Comparison of ENCODE assay signal across 8 cellular contexts in the genomic region with DNA sequence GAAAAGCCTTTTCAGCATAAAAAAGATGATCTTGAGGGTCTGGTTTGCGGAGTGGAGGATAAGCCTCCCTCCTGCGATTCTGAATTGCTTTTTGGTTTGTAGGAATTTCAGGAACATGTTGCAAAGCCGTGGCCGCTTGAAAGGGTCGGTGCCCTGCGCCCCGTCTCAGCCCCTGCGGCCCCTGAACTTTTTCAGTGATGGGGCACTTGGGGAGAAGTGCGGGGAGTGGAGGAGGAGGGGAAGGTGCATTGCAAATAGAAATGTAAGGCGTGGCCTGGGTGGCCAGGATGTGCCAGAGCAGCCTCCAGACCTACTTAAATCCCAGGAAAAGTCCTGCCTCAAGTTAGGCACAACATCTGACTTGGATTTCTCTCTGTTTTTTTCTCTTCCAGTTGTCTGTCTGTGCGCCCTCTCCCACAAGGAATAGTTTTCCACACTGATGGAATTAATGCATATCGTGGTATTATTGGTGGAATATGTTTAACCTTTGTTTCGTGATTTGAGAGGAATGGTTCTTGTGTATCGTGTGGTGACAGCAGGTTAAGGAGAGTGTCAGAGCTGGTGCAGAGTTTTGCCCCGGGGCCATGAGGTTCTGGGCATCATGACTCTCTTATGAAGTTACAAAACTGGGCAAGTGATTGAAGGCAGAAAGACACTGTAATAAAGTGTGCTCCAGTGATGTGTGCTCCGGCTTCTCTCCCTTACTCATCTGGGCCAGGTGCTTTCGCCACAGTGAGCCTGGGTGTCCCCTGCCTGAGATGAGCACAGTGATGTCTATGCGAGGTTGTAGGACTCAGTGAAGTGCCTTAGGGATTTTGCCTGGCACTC.
DNase-seq lines count a peak whose midpoint lies in the region; ATAC-seq, FAIRE-seq and TF ChIP-seq lines count a peak whose summit lies in the region.

No MANE protein-coding gene starts in this region.

- no peak overlapping the region for H2AFZ ChIP-seq in K562 (ENCODE audit: low read depth, low read length)

- WGBS in heart right ventricle, 2 donors, result 53 to 62% methylated on average over 18 of the region's 18 CpGs
- WGBS in K562 (ENCODE audit: insufficient coverage, low coverage, missing lambda C conversion rate), result 4% methylated on average over 16 of the region's 18 CpGs

- no peaks in the 10 kb centered on the region for H3K9me3 Mint-ChIP-seq in memory B cell

- H3K9me3 ChIP-seq in heart right ventricle, result no peaks in the 10 kb centered on the region
- no peaks in the 10 kb centered on the region for H3K9me3 ChIP-seq in K562 (replicated peaks; ENCODE audit: control insufficient read depth, insufficient read depth, low read depth, low read length)
- no peaks in the 10 kb centered on the region for H3K9me3 ChIP-seq in uterus

- H3K27me3 Mint-ChIP-seq in memory B cell, result peaks cover 7% of the 10 kb centered on the region

- no peak overlapping the region for H3K9ac ChIP-seq in K562 (ENCODE audit: insufficient read depth in 1 of 2, low read depth in 2 of 2, low read length in 2 of 2)

- H3K36me3 Mint-ChIP-seq in memory B cell, result no peaks in the 10 kb centered on the region

- no peak for DNase-seq in heart right ventricle
- no peak for DNase-seq in left ventricle myocardium superior
- no peak for DNase-seq in K562 (ENCODE audit: extremely low read depth in 1 of 4, low spot score in 3 of 4)
- no peak for DNase-seq in memory B cell (ENCODE audit: low spot score in 2 of 2)
- DNase-seq in uterus, result peak in 1 of 2 donors; percentile 43
- DNase-seq in NCI-H187 treated with DMSO at 0.1 percent for 48 hours (lab: John Stamatoyannopoulos, UW), result no peak

- ATAC-seq in heart right ventricle (no peak), left ventricle myocardium superior (no peak), K562 (no peak), memory B cell (ENCODE audit: low read depth) (no peak), HG03521 (IDR thresholded peaks at IDR 0.05; ENCODE audit: unreplicated experiment) (no peak), HG03571 (IDR thresholded peaks at IDR 0.05; ENCODE audit: unreplicated experiment) (no peak)

- peaks cover 25 to 92% (median 61%) of the 10 kb centered on the region in 9 donors for H3K4me1 ChIP-seq in heart right ventricle
- peaks cover 0 to 8% of the 10 kb centered on the region in 2 experiments; a peak in 1 of 5 replicates for H3K4me1 ChIP-seq in K562 (replicated peaks in 1 of 2; ENCODE audit: control insufficient read depth in 2 of 2, insufficient read depth in 2 of 2, low read length in 2 of 2)
- peaks cover 9 to 24% of the 10 kb centered on the region in 2 donors for H3K4me1 ChIP-seq in uterus

- TF ChIP-seq CTCF in heart right ventricle (IDR thresholded peaks at IDR 0.05) (no peak), K562 (IDR thresholded peaks at IDR 0.05 in 2 of 3, conservative IDR thresholded peaks at IDR 0.05 in 1 of 3; ENCODE audit: insufficient read depth in 2 of 3, low read depth in 1 of 3, low read length in 3 of 3) (no peak), uterus (IDR thresholded peaks at IDR 0.05) (no peak)

- intact Hi-C loops in heart right ventricle (cut with DNase I), result loop anchor here in 2 of 10 donors (1.0 kb wide), 1 partner anchor 206 kb away; the partner anchor contains the start of gene IGF1R (in 2 of the 2)
- intact Hi-C loops in left ventricle myocardium superior (cut with micrococcal nuclease), result no loop called here
- intact Hi-C loops in K562 (cut with micrococcal nuclease), result loop anchor here (1.0 kb wide), 1 partner anchor 206 kb away; the partner anchor contains the start of gene IGF1R
- intact Hi-C loops in uterus (cut with DNase I; ENCODE audit: low total_unique reads), result no loop called here

- in situ Hi-C loops in K562 (cut with MboI), result no loop called here

- CTCF ChIA-PET in K562 (lab: Yijun Ruan, JAX; ENCODE audit: low intra/inter-chr PET ratio), result no interaction called here

- FAIRE-seq in K562 (lab: Jason Lieb, UNC), result no peak

- H3K27ac ChIP-seq in heart right ventricle (peak overlapping the region in 7 of 10 donors; percentile 72 to 90 (median 87)), K562 (ENCODE audit: extremely low read depth, low read depth, low read length) (no peak overlapping the region), uterus (peak overlapping the region; percentile 90 to 98)

- peaks cover 31% of the 10 kb centered on the region for H3K4me1 Mint-ChIP-seq in memory B cell

- H3K27me3 ChIP-seq in heart right ventricle, result no peaks in the 10 kb centered on the region
- peaks cover 26 to 65% of the 10 kb centered on the region in 2 experiments for H3K27me3 ChIP-seq in K562 (ENCODE audit: control insufficient read depth in 2 of 2, insufficient read depth in 2 of 2, low read length in 2 of 2)
- no peaks in the 10 kb centered on the region for H3K27me3 ChIP-seq in uterus

- no peak for TF ChIP-seq RAD21 in K562 (CRISPR knock-in tag; conservative IDR thresholded peaks at IDR 0.05 in 1 of 2, IDR thresholded peaks at IDR 0.05 in 1 of 2)

- TF ChIP-seq POLR2A in K562 (conservative IDR thresholded peaks at IDR 0.05), result no peak
- no peak for TF ChIP-seq POLR2A in uterus (IDR thresholded peaks at IDR 0.05)

- H3K79me2 ChIP-seq in K562 (ENCODE audit: control insufficient read depth, insufficient read depth, low read length), result no peaks in the 10 kb centered on the region

- TF ChIP-seq EP300 in K562 (IDR thresholded peaks at IDR 0.05; ENCODE audit: low read length), result no peak

- no peak overlapping the region for H3K4me2 ChIP-seq in K562 (ENCODE audit: insufficient read depth, low read length)

- BruUV-seq in K562 (replicated peaks; lab: Mats Ljungman, UMichigan), result no TSS peak

- POLR2A ChIA-PET in K562 (lab: Yijun Ruan, JAX), result no interaction called here

- peak overlapping the region; percentile 97 for H3K27ac Mint-ChIP-seq in memory B cell

- H3K4me3 ChIP-seq in heart right ventricle (peak overlapping the region in 7 of 10 donors; percentile 50 to 80 (median 71)), K562 (no peak overlapping the region), uterus (peak overlapping the region; percentile 47 to 61)

- H4K20me1 ChIP-seq in K562 (replicated peaks; ENCODE audit: control insufficient read depth, insufficient read depth, low read length), result peaks cover 34% of the 10 kb centered on the region

- no peaks in the 10 kb centered on the region for H3K9me1 ChIP-seq in K562 (ENCODE audit: control insufficient read depth, insufficient read depth, low read length)

- peak overlapping the region; percentile 25 for H3K4me3 Mint-ChIP-seq in memory B cell

- H3K36me3 ChIP-seq in heart right ventricle, result no peaks in the 10 kb centered on the region
- no peaks in the 10 kb centered on the region for H3K36me3 ChIP-seq in K562 (ENCODE audit: control insufficient read depth, insufficient read depth, low read length)
- no peaks in the 10 kb centered on the region for H3K36me3 ChIP-seq in uterus

TF ChIP-seq in K562, 482 proteins besides CTCF, POLR2A, EP300 and RAD21:
- TF ChIP-seq CBX2 (IDR thresholded peaks at IDR 0.05; ENCODE audit: insufficient read depth, low read length, poor library complexity, severe bottlenecking), result peak; percentile 23
- no peak for TF ChIP-seq CREM (IDR thresholded peaks at IDR 0.05; ENCODE audit: low read depth)
